1 cellular context compared by ENCODE assay signal in the genomic region with DNA sequence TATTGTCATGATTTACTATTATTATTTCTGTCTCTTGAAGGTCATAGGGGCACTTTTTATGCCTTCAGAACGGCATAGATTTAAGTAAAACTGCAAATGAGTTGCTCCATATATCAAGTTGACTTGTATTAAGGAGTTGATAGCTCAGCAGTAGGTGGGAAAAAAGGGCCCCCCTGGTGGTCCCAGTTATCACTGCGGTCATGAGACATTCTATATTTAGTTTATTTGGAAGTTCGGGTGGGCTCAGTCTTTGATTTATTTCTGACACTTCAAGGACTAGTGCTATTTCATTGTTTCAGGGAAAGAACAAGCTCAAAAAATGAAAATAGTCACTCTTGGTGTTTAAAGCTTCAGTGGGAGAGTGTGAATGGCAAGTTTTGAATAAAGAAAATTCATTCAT.
TF ChIP-seq lines count a peak whose summit lies in the region.

No MANE protein-coding gene starts in this region.

TF ChIP-seq in SK-N-SH treated with all-trans-retinoic acid at 6 μM for 48 hours, 23 proteins besides CTCF, POLR2A, EP300 and RAD21:
- TF ChIP-seq, protein P1, sequence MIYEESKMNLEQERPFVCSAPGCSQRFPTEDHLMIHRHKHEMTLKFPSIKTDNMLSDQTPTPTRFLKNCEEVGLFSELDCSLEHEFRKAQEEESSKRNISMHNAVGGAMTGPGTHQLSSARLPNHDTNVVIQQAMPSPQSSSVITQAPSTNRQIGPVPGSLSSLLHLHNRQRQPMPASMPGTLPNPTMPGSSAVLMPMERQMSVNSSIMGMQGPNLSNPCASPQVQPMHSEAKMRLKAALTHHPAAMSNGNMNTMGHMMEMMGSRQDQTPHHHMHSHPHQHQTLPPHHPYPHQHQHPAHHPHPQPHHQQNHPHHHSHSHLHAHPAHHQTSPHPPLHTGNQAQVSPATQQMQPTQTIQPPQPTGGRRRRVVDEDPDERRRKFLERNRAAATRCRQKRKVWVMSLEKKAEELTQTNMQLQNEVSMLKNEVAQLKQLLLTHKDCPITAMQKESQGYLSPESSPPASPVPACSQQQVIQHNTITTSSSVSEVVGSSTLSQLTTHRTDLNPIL (CRISPR knock-in tag; IDR thresholded peaks at IDR 0.05; ENCODE audit: low read depth) = no peak
- TF ChIP-seq ZFP30 (CRISPR knock-in tag; IDR thresholded peaks at IDR 0.05) (no peak), GLIS3 (CRISPR knock-in tag; IDR thresholded peaks at IDR 0.05) (no peak), ZNF8 (CRISPR knock-in tag; IDR thresholded peaks at IDR 0.05) (no peak), BACH2 (CRISPR knock-in tag; IDR thresholded peaks at IDR 0.05; ENCODE audit: borderline replicate concordance) (no peak), CSDC2 (CRISPR knock-in tag; IDR thresholded peaks at IDR 0.05) (no peak), RARB (CRISPR knock-in tag; IDR thresholded peaks at IDR 0.05) (no peak), ESRRG (CRISPR knock-in tag; IDR thresholded peaks at IDR 0.05) (no peak), ZFP3 (CRISPR knock-in tag; IDR thresholded peaks at IDR 0.05) (no peak), ISL1 (CRISPR knock-in tag; IDR thresholded peaks at IDR 0.05) (no peak), ARNTL (CRISPR knock-in tag; IDR thresholded peaks at IDR 0.05; ENCODE audit: borderline replicate concordance, low read depth) (no peak), SNAI2 (CRISPR knock-in tag; IDR thresholded peaks at IDR 0.05) (no peak), OSR1 (CRISPR knock-in tag; IDR thresholded peaks at IDR 0.05) (no peak), ZC3H10 (CRISPR knock-in tag; IDR thresholded peaks at IDR 0.05) (no peak)
- TF ChIP-seq, protein P2, sequence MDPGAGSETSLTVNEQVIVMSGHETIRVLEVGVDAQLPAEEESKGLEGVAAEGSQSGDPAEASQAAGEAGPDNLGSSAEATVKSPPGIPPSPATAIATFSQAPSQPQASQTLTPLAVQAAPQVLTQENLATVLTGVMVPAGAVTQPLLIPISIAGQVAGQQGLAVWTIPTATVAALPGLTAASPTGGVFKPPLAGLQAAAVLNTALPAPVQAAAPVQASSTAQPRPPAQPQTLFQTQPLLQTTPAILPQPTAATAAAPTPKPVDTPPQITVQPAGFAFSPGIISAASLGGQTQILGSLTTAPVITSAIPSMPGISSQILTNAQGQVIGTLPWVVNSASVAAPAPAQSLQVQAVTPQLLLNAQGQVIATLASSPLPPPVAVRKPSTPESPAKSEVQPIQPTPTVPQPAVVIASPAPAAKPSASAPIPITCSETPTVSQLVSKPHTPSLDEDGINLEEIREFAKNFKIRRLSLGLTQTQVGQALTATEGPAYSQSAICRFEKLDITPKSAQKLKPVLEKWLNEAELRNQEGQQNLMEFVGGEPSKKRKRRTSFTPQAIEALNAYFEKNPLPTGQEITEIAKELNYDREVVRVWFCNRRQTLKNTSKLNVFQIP (CRISPR knock-in tag; IDR thresholded peaks at IDR 0.05; ENCODE audit: borderline replicate concordance, low read depth) = no peak
- TF ChIP-seq, protein P3, sequence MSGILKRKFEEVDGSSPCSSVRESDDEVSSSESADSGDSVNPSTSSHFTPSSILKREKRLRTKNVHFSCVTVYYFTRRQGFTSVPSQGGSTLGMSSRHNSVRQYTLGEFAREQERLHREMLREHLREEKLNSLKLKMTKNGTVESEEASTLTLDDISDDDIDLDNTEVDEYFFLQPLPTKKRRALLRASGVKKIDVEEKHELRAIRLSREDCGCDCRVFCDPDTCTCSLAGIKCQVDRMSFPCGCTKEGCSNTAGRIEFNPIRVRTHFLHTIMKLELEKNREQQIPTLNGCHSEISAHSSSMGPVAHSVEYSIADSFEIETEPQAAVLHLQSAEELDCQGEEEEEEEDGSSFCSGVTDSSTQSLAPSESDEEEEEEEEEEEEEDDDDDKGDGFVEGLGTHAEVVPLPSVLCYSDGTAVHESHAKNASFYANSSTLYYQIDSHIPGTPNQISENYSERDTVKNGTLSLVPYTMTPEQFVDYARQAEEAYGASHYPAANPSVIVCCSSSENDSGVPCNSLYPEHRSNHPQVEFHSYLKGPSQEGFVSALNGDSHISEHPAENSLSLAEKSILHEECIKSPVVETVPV (CRISPR knock-in tag; IDR thresholded peaks at IDR 0.05) = no peak
- TF ChIP-seq, protein P4, sequence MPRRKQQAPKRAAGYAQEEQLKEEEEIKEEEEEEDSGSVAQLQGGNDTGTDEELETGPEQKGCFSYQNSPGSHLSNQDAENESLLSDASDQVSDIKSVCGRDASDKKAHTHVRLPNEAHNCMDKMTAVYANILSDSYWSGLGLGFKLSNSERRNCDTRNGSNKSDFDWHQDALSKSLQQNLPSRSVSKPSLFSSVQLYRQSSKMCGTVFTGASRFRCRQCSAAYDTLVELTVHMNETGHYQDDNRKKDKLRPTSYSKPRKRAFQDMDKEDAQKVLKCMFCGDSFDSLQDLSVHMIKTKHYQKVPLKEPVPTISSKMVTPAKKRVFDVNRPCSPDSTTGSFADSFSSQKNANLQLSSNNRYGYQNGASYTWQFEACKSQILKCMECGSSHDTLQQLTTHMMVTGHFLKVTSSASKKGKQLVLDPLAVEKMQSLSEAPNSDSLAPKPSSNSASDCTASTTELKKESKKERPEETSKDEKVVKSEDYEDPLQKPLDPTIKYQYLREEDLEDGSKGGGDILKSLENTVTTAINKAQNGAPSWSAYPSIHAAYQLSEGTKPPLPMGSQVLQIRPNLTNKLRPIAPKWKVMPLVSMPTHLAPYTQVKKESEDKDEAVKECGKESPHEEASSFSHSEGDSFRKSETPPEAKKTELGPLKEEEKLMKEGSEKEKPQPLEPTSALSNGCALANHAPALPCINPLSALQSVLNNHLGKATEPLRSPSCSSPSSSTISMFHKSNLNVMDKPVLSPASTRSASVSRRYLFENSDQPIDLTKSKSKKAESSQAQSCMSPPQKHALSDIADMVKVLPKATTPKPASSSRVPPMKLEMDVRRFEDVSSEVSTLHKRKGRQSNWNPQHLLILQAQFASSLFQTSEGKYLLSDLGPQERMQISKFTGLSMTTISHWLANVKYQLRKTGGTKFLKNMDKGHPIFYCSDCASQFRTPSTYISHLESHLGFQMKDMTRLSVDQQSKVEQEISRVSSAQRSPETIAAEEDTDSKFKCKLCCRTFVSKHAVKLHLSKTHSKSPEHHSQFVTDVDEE (CRISPR knock-in tag; IDR thresholded peaks at IDR 0.05) = no peak
- TF ChIP-seq, protein P5, sequence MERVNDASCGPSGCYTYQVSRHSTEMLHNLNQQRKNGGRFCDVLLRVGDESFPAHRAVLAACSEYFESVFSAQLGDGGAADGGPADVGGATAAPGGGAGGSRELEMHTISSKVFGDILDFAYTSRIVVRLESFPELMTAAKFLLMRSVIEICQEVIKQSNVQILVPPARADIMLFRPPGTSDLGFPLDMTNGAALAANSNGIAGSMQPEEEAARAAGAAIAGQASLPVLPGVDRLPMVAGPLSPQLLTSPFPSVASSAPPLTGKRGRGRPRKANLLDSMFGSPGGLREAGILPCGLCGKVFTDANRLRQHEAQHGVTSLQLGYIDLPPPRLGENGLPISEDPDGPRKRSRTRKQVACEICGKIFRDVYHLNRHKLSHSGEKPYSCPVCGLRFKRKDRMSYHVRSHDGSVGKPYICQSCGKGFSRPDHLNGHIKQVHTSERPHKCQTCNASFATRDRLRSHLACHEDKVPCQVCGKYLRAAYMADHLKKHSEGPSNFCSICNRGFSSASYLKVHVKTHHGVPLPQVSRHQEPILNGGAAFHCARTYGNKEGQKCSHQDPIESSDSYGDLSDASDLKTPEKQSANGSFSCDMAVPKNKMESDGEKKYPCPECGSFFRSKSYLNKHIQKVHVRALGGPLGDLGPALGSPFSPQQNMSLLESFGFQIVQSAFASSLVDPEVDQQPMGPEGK (CRISPR knock-in tag; IDR thresholded peaks at IDR 0.05; ENCODE audit: borderline replicate concordance) = no peak
